In genomic region chr11:125110996-125111340, GRCh38 we compare ENCODE assay signal across 1 cellular context.
TF ChIP-seq lines count a peak whose summit lies in the region.

No MANE protein-coding gene starts in this region.

TF ChIP-seq in SK-N-SH treated with all-trans-retinoic acid at 6 μM for 48 hours, 23 proteins besides CTCF, POLR2A, EP300 and RAD21 (continued from another document):
- TF ChIP-seq TSHZ2 (CRISPR knock-in tag; IDR thresholded peaks at IDR 0.05) (no peak), RARB (CRISPR knock-in tag; IDR thresholded peaks at IDR 0.05) (no peak), CSDC2 (CRISPR knock-in tag; IDR thresholded peaks at IDR 0.05) (no peak), POU6F1 (CRISPR knock-in tag; IDR thresholded peaks at IDR 0.05; ENCODE audit: borderline replicate concordance, low read depth) (no peak), TOX (CRISPR knock-in tag; IDR thresholded peaks at IDR 0.05; ENCODE audit: borderline replicate concordance) (no peak), OSR1 (CRISPR knock-in tag; IDR thresholded peaks at IDR 0.05) (no peak), ARNTL (CRISPR knock-in tag; IDR thresholded peaks at IDR 0.05; ENCODE audit: borderline replicate concordance, low read depth) (no peak), ZFP3 (CRISPR knock-in tag; IDR thresholded peaks at IDR 0.05) (no peak)
TF ChIP-seq in SK-N-SH treated with all-trans-retinoic acid at 6 μM for 48 hours: peak in this region for 0.
